ENCODE assay signal across 1 cellular context in the genomic region with DNA sequence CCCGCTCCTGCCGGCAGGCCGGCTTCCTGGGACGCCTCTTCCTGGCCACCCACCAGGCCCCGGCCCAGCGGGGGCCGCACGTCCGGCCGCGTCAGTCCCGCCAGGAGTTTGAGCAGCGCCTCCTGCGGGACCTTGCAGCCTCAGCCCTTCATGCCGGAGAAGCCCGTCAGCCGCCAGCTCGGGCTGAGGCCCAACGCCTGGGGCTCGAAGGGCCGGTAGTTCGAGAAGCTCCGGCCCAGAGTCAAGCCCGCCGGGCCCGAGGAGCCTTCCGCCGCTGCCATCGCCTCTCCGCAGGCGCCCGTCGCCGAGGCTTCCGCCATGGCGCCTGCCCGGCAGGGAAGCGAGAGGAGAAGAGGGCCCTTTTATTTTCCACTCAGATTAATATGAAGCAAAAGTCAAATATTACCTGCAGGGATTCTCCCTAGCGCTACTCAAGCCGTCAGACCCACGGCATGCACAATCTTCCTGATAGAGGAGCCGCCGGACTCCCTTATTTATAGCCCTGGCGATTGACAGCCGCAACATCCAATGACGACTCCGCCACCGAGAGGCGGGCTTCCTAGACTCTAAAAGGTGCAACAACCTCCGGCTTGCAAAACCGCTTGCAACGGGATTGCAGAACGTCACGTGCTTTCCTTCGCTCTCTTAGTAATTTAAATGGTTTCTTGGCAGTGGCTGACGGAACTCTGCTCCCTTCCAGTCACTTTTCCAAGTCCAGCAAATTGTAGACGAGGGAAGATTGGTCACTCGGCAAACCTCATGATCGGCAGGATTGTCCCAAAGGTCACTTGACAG.
TF ChIP-seq lines count a peak whose summit lies in the region.

A gene with protein sequence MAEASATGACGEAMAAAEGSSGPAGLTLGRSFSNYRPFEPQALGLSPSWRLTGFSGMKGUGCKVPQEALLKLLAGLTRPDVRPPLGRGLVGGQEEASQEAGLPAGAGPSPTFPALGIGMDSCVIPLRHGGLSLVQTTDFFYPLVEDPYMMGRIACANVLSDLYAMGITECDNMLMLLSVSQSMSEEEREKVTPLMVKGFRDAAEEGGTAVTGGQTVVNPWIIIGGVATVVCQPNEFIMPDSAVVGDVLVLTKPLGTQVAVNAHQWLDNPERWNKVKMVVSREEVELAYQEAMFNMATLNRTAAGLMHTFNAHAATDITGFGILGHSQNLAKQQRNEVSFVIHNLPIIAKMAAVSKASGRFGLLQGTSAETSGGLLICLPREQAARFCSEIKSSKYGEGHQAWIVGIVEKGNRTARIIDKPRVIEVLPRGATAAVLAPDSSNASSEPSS (minus strand): TSS at position 467 of the 795 bp plus-strand sequence. CDS start 147 bp downstream, at position 320.

TF ChIP-seq in HepG2, 621 proteins besides CTCF, POLR2A, EP300 and RAD21 (continued from another document and continues in another):
- TF ChIP-seq, protein P1, sequence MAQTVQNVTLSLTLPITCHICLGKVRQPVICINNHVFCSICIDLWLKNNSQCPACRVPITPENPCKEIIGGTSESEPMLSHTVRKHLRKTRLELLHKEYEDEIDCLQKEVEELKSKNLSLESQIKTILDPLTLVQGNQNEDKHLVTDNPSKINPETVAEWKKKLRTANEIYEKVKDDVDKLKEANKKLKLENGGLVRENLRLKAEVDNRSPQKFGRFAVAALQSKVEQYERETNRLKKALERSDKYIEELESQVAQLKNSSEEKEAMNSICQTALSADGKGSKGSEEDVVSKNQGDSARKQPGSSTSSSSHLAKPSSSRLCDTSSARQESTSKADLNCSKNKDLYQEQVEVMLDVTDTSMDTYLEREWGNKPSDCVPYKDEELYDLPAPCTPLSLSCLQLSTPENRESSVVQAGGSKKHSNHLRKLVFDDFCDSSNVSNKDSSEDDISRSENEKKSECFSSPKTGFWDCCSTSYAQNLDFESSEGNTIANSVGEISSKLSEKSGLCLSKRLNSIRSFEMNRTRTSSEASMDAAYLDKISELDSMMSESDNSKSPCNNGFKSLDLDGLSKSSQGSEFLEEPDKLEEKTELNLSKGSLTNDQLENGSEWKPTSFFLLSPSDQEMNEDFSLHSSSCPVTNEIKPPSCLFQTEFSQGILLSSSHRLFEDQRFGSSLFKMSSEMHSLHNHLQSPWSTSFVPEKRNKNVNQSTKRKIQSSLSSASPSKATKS (CRISPR knock-in tag; IDR thresholded peaks at IDR 0.05), result no peak
- TF ChIP-seq RELA (CRISPR knock-in tag; IDR thresholded peaks at IDR 0.05) (no peak), TGIF2 (CRISPR knock-in tag; IDR thresholded peaks at IDR 0.05) (no peak; the same call in 1 of the 2 replicates), MEF2D (CRISPR knock-in tag; IDR thresholded peaks at IDR 0.05) (peak; percentile 84; the same call in 1 of the 2 replicates), RAD51 (IDR thresholded peaks at IDR 0.05; ENCODE audit: borderline replicate concordance) (peak; percentile 72; the same call in 1 of the 2 replicates), SKI (IDR thresholded peaks at IDR 0.05; ENCODE audit: partially characterized antibody) (peak; percentile 12), MYC (CRISPR knock-in tag; IDR thresholded peaks at IDR 0.05; ENCODE audit: borderline replicate concordance) (peak; percentile 69), ZNF850 (CRISPR knock-in tag; conservative IDR thresholded peaks at IDR 0.05) (no peak), CBX2 (IDR thresholded peaks at IDR 0.05; ENCODE audit: low read depth, low read length) (no peak), CBX2 (CRISPR knock-in tag; IDR thresholded peaks at IDR 0.05; ENCODE audit: low read depth) (no peak), KDM2A (CRISPR knock-in tag; IDR thresholded peaks at IDR 0.05; ENCODE audit: borderline replicate concordance, low read depth) (peak; percentile 84), ZBTB8A (CRISPR knock-in tag; IDR thresholded peaks at IDR 0.05; ENCODE audit: borderline replicate concordance, low read depth) (no peak), ARNT2 (CRISPR knock-in tag; IDR thresholded peaks at IDR 0.05; ENCODE audit: low read depth) (peak; percentile 74), ZSCAN12 (CRISPR knock-in tag; IDR thresholded peaks at IDR 0.05) (peak; percentile 82; the same call in 1 of the 2 replicates), SALL2 (CRISPR knock-in tag; IDR thresholded peaks at IDR 0.05) (no peak), SYNCRIP (IDR thresholded peaks at IDR 0.05; ENCODE audit: insufficient read depth, low read depth, low read length) (no peak), SMAD1 (CRISPR knock-in tag; IDR thresholded peaks at IDR 0.05; ENCODE audit: borderline replicate concordance, low read depth) (0 out of 2 replicates have a peak, but pooled peaks have one; percentile 18), ZNF292 (CRISPR knock-in tag; IDR thresholded peaks at IDR 0.05; ENCODE audit: borderline replicate concordance, low read depth) (no peak), ZNF879 (CRISPR knock-in tag; IDR thresholded peaks at IDR 0.05) (no peak), HHEX (CRISPR knock-in tag; IDR thresholded peaks at IDR 0.05) (no peak), TMF1 (CRISPR knock-in tag; IDR thresholded peaks at IDR 0.05; ENCODE audit: low read depth) (0 out of 2 replicates have a peak, but pooled peaks have one; percentile 23), FOXM1 (CRISPR knock-in tag; IDR thresholded peaks at IDR 0.05) (no peak), JARID2 (CRISPR knock-in tag; IDR thresholded peaks at IDR 0.05; ENCODE audit: insufficient replicate concordance) (no peak), ZNF468 (CRISPR knock-in tag; IDR thresholded peaks at IDR 0.05) (no peak), ZNF446 (CRISPR knock-in tag; IDR thresholded peaks at IDR 0.05) (peak; percentile 52; the same call in 1 of the 2 replicates), FIP1L1 (IDR thresholded peaks at IDR 0.05; ENCODE audit: borderline replicate concordance, insufficient read depth, low read depth, low read length) (no peak), YY1 (IDR thresholded peaks at IDR 0.05; ENCODE audit: insufficient read depth, insufficient replicate concordance, low read depth, low read length) (peak; percentile 53), ZNF746 (CRISPR knock-in tag; IDR thresholded peaks at IDR 0.05) (peak; percentile 79), ZNF841 (CRISPR knock-in tag; IDR thresholded peaks at IDR 0.05; ENCODE audit: borderline replicate concordance) (no peak), PAX8 (CRISPR knock-in tag; IDR thresholded peaks at IDR 0.05; ENCODE audit: borderline replicate concordance) (no peak), ZNF496 (CRISPR knock-in tag; IDR thresholded peaks at IDR 0.05; ENCODE audit: insufficient replicate concordance) (no peak)
- TF ChIP-seq, protein P2, sequence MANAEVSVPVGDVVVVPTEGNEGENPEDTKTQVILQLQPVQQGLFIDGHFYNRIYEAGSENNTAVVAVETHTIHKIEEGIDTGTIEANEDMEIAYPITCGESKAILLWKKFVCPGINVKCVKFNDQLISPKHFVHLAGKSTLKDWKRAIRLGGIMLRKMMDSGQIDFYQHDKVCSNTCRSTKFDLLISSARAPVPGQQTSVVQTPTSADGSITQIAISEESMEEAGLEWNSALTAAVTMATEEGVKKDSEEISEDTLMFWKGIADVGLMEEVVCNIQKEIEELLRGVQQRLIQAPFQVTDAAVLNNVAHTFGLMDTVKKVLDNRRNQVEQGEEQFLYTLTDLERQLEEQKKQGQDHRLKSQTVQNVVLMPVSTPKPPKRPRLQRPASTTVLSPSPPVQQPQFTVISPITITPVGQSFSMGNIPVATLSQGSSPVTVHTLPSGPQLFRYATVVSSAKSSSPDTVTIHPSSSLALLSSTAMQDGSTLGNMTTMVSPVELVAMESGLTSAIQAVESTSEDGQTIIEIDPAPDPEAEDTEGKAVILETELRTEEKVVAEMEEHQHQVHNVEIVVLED (CRISPR knock-in tag; IDR thresholded peaks at IDR 0.05; ENCODE audit: borderline replicate concordance), result no peak
- TF ChIP-seq, protein P3, sequence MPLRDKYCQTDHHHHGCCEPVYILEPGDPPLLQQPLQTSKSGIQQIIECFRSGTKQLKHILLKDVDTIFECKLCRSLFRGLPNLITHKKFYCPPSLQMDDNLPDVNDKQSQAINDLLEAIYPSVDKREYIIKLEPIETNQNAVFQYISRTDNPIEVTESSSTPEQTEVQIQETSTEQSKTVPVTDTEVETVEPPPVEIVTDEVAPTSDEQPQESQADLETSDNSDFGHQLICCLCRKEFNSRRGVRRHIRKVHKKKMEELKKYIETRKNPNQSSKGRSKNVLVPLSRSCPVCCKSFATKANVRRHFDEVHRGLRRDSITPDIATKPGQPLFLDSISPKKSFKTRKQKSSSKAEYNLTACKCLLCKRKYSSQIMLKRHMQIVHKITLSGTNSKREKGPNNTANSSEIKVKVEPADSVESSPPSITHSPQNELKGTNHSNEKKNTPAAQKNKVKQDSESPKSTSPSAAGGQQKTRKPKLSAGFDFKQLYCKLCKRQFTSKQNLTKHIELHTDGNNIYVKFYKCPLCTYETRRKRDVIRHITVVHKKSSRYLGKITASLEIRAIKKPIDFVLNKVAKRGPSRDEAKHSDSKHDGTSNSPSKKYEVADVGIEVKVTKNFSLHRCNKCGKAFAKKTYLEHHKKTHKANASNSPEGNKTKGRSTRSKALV (CRISPR knock-in tag; IDR thresholded peaks at IDR 0.05), result no peak
- TF ChIP-seq, protein P4, sequence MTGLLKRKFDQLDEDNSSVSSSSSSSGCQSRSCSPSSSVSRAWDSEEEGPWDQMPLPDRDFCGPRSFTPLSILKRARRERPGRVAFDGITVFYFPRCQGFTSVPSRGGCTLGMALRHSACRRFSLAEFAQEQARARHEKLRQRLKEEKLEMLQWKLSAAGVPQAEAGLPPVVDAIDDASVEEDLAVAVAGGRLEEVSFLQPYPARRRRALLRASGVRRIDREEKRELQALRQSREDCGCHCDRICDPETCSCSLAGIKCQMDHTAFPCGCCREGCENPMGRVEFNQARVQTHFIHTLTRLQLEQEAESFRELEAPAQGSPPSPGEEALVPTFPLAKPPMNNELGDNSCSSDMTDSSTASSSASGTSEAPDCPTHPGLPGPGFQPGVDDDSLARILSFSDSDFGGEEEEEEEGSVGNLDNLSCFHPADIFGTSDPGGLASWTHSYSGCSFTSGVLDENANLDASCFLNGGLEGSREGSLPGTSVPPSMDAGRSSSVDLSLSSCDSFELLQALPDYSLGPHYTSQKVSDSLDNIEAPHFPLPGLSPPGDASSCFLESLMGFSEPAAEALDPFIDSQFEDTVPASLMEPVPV (CRISPR knock-in tag; IDR thresholded peaks at IDR 0.05), result 0 out of 2 replicates have a peak, but pooled peaks have one; percentile 49
- TF ChIP-seq, protein P5, sequence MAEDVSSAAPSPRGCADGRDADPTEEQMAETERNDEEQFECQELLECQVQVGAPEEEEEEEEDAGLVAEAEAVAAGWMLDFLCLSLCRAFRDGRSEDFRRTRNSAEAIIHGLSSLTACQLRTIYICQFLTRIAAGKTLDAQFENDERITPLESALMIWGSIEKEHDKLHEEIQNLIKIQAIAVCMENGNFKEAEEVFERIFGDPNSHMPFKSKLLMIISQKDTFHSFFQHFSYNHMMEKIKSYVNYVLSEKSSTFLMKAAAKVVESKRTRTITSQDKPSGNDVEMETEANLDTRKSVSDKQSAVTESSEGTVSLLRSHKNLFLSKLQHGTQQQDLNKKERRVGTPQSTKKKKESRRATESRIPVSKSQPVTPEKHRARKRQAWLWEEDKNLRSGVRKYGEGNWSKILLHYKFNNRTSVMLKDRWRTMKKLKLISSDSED (CRISPR knock-in tag; IDR thresholded peaks at IDR 0.05), result no peak
- TF ChIP-seq, protein P6, sequence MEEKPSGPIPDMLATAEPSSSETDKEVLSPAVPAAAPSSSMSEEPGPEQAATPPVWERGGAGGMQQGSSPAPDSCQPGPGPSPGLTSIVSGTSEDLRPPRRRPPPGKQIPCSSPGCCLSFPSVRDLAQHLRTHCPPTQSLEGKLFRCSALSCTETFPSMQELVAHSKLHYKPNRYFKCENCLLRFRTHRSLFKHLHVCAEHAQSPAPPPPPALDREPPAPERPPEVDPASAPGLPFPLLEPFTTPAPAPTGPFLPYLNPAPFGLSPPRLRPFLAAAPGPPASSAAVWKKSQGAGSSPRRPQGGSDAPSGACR (CRISPR knock-in tag; IDR thresholded peaks at IDR 0.05), result peak; percentile 79; the same call in 1 of the 2 replicates
- TF ChIP-seq, protein P7, sequence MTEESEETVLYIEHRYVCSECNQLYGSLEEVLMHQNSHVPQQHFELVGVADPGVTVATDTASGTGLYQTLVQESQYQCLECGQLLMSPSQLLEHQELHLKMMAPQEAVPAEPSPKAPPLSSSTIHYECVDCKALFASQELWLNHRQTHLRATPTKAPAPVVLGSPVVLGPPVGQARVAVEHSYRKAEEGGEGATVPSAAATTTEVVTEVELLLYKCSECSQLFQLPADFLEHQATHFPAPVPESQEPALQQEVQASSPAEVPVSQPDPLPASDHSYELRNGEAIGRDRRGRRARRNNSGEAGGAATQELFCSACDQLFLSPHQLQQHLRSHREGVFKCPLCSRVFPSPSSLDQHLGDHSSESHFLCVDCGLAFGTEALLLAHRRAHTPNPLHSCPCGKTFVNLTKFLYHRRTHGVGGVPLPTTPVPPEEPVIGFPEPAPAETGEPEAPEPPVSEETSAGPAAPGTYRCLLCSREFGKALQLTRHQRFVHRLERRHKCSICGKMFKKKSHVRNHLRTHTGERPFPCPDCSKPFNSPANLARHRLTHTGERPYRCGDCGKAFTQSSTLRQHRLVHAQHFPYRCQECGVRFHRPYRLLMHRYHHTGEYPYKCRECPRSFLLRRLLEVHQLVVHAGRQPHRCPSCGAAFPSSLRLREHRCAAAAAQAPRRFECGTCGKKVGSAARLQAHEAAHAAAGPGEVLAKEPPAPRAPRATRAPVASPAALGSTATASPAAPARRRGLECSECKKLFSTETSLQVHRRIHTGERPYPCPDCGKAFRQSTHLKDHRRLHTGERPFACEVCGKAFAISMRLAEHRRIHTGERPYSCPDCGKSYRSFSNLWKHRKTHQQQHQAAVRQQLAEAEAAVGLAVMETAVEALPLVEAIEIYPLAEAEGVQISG (CRISPR knock-in tag; IDR thresholded peaks at IDR 0.05), result peak; percentile 63
- TF ChIP-seq, protein P8, sequence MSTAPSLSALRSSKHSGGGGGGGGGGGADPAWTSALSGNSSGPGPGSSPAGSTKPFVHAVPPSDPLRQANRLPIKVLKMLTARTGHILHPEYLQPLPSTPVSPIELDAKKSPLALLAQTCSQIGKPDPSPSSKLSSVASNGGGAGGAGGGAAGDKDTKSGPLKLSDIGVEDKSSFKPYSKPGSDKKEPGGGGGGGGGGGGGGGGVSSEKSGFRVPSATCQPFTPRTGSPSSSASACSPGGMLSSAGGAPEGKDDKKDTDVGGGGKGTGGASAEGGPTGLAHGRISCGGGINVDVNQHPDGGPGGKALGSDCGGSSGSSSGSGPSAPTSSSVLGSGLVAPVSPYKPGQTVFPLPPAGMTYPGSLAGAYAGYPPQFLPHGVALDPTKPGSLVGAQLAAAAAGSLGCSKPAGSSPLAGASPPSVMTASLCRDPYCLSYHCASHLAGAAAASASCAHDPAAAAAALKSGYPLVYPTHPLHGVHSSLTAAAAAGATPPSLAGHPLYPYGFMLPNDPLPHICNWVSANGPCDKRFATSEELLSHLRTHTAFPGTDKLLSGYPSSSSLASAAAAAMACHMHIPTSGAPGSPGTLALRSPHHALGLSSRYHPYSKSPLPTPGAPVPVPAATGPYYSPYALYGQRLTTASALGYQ (CRISPR knock-in tag; IDR thresholded peaks at IDR 0.05), result no peak
